In the genomic region with DNA sequence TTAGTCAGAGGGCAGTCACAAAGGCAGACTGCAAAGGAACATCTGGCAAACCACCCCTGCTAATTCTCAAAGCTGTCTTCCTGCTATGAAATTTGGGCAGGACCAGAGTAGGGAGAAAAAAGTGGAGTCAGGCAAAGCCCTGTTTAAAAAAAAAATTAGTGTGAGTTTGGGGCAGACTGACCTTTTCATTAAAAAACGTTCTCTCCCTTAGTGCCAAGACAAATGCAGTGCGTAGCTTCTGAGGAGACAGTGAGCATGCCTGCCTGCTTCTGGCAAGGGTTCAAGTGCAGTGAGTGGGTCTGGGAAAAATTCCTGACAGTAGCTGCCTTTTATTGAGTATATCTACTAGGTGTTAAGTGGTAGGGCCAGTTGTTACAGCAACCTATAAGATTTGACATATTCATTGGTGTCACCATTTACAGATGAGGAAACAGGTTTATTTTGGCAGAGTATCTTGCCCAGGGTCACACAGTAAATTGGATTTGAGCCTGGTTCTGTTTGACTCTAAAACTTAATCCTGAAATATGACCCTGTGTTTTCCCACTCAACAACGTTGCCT, we compare ENCODE assay signal across 13 cellular contexts.
DNase-seq lines count a peak whose midpoint lies in the region; ATAC-seq, FAIRE-seq and TF ChIP-seq lines count a peak whose summit lies in the region.
"Had no signal": no experiment of that assay in that cellular context is flagged by ENCODE, and none has a peak within 500 bp of the region (broad histone marks: within the 10 kb centered on the region; RNA-seq: fewer than 3 reads in every experiment).

No MANE protein-coding gene starts in this region.

- H3K4me3 Mint-ChIP-seq in activated CD8-positive, alpha-beta T cell treated with anti-CD3 and anti-CD28 coated beads, Interleukin-2, amount 10 ng/mL, durations not matched to agents 7 days and 5 days = no peak overlapping the region
- H3K4me3 Mint-ChIP-seq in endothelial cell (ENCODE audit: unreplicated experiment) = no peak overlapping the region

- no peak for ATAC-seq in activated CD8-positive, alpha-beta T cell treated with anti-CD3 and anti-CD28 coated beads, Interleukin-2, amount 10 ng/mL, durations not matched to agents 7 days and 5 days
- ATAC-seq in GM21619 (IDR thresholded peaks at IDR 0.05; ENCODE audit: unreplicated experiment) = no peak
- no peak for ATAC-seq in HG03097 (IDR thresholded peaks at IDR 0.05; ENCODE audit: low FRiP score, unreplicated experiment)
- ATAC-seq: upper lobe of right lung had no signal

- peaks cover 11% of the 10 kb centered on the region for H3K4me1 Mint-ChIP-seq in activated CD8-positive, alpha-beta T cell treated with anti-CD3 and anti-CD28 coated beads, Interleukin-2, amount 10 ng/mL, durations not matched to agents 7 days and 5 days (ENCODE audit: low read depth)
- H3K4me1 Mint-ChIP-seq in endothelial cell (ENCODE audit: unreplicated experiment) = peaks cover 3% of the 10 kb centered on the region

- FAIRE-seq in bronchial epithelial cell (lab: Jason Lieb, UNC) = no peak

- no peaks in the 10 kb centered on the region for H3K36me3 ChIP-seq in bronchial epithelial cell (ENCODE audit: control insufficient read depth, insufficient read depth, low read length)
- H3K36me3 ChIP-seq in mesodermal cell (ENCODE audit: control insufficient read depth, insufficient read depth, low read length) = peaks cover 19% of the 10 kb centered on the region

- DNase-seq in Daoy (ENCODE audit: low read depth) (peak; percentile 46), NCI-H1105 treated with DMSO at 0.1 percent for 48 hours (lab: John Stamatoyannopoulos, UW) (peak; percentile 81), bronchial epithelial cell (ENCODE audit: low read depth) (peak; percentile 78), endothelial cell (ENCODE audit: low spot score) (no peak)
- no peak for DNase-seq in activated CD8-positive, alpha-beta T cell treated with anti-CD3 and anti-CD28 coated beads, Interleukin-2, amount 10 ng/mL, durations not matched to agents 7 days and 5 days
- DNase-seq: activated T-cell treated with anti-CD3 and anti-CD28 coated beads, Interleukin-2, amount 50 U/mL, for 48 hours; GF-D8; stimulated activated CD4-positive, alpha-beta T cell treated with anti-CD3 and anti-CD28 coated beads, Interleukin-4, amount 100 ng/mL, for 4 hours; T-helper 2 cell; upper lobe of right lung had no signal

- H3K4me1 ChIP-seq in mesodermal cell (ENCODE audit: control insufficient read depth, insufficient read depth, low read length, poor library complexity, severe bottlenecking) = no peaks in the 10 kb centered on the region
- H3K4me1 ChIP-seq: upper lobe of right lung had no signal

- H3K9me3 ChIP-seq in mesodermal cell (ENCODE audit: control insufficient read depth, low read length) = no peaks in the 10 kb centered on the region
- H3K9me3 ChIP-seq: upper lobe of right lung had no signal

- POLR2A ChIA-PET in activated CD8-positive, alpha-beta T cell treated with anti-CD3 and anti-CD28 coated beads, Interleukin-2, amount 10 ng/mL, durations not matched to agents 7 days and 5 days (lab: Charles Lee) = no interaction called here

- no peaks in the 10 kb centered on the region for H3K9me3 Mint-ChIP-seq in activated CD8-positive, alpha-beta T cell treated with anti-CD3 and anti-CD28 coated beads, Interleukin-2, amount 10 ng/mL, durations not matched to agents 7 days and 5 days (ENCODE audit: insufficient read depth)
- H3K9me3 Mint-ChIP-seq in endothelial cell (ENCODE audit: unreplicated experiment) = no peaks in the 10 kb centered on the region

- no peak overlapping the region for H3K4me3 ChIP-seq in bronchial epithelial cell (ENCODE audit: low read depth, low read length)
- H3K4me3 ChIP-seq in mesodermal cell (ENCODE audit: extremely low read depth, insufficient read depth, low read length, poor library complexity, severe bottlenecking) = no peak overlapping the region
- H3K4me3 ChIP-seq: upper lobe of right lung had no signal

- H3K27me3 ChIP-seq in bronchial epithelial cell (ENCODE audit: control insufficient read depth, insufficient read depth, low read length) = no peaks in the 10 kb centered on the region
- H3K27me3 ChIP-seq: upper lobe of right lung had no signal

- CTCF ChIA-PET in activated CD8-positive, alpha-beta T cell treated with anti-CD3 and anti-CD28 coated beads, Interleukin-2, amount 10 ng/mL, durations not matched to agents 7 days and 5 days (lab: Charles Lee) = interaction anchor here (1.2 to 3.6 kb wide), 3 partner anchors 8 to 167 kb away, joined by 3 to 27 read pairs (median 4); no protein-coding TSS in a partner anchor

- WGBS in mesodermal cell (ENCODE audit: insufficient coverage in 2 of 2), 2 experiments = 100% methylated on average over 2 of the region's 3 CpGs

- TF ChIP-seq CTCF in bronchial epithelial cell (IDR thresholded peaks at IDR 0.05; ENCODE audit: insufficient read depth, low read length, severe bottlenecking) (no peak), endothelial cell (IDR thresholded peaks at IDR 0.05; ENCODE audit: unreplicated experiment) (no peak)

- H3K27ac ChIP-seq in mesodermal cell (ENCODE audit: low read depth, low read length, severe bottlenecking) = peak overlapping the region; percentile 43
- H3K27ac ChIP-seq: upper lobe of right lung had no signal

- H3K27ac Mint-ChIP-seq in activated CD8-positive, alpha-beta T cell treated with anti-CD3 and anti-CD28 coated beads, Interleukin-2, amount 10 ng/mL, durations not matched to agents 7 days and 5 days = no peak overlapping the region
- H3K27ac Mint-ChIP-seq in endothelial cell (ENCODE audit: unreplicated experiment) = no peak overlapping the region

- H3K27me3 Mint-ChIP-seq in activated CD8-positive, alpha-beta T cell treated with anti-CD3 and anti-CD28 coated beads, Interleukin-2, amount 10 ng/mL, durations not matched to agents 7 days and 5 days (ENCODE audit: low read depth) = no peaks in the 10 kb centered on the region
- peaks cover 4% of the 10 kb centered on the region for H3K27me3 Mint-ChIP-seq in endothelial cell (ENCODE audit: unreplicated experiment)

- H3K36me3 Mint-ChIP-seq in activated CD8-positive, alpha-beta T cell treated with anti-CD3 and anti-CD28 coated beads, Interleukin-2, amount 10 ng/mL, durations not matched to agents 7 days and 5 days (ENCODE audit: low read depth) = peaks cover 13% of the 10 kb centered on the region
- peaks cover 4% of the 10 kb centered on the region for H3K36me3 Mint-ChIP-seq in endothelial cell (ENCODE audit: low read depth, unreplicated experiment)

Comparison
In these comparisons a context has a peak if more than half of its experiments do, and no peak if none do; other contexts are left out.
1. DNase-seq: peak in Daoy (single experiment), NCI-H1105 treated with DMSO at 0.1 percent for 48 hours (single experiment) and bronchial epithelial cell (single experiment); none in activated CD8-positive, alpha-beta T cell treated with anti-CD3 and anti-CD28 coated beads, Interleukin-2, amount 10 ng/mL, durations not matched to agents 7 days and 5 days (single experiment) and endothelial cell (single experiment).